In genomic region chr10:101818119-101818957, GRCh38 we compare ENCODE assay signal across 1 cellular context.
TF ChIP-seq lines count a peak whose summit lies in the region.

Gene OGA, minus strand, starts transcription at chr10:101818444. Its CDS starts 422 bp downstream, at chr10:101818022.

TF ChIP-seq in HepG2, 621 proteins besides CTCF, POLR2A, EP300 and RAD21 (continued from another document and continues in another):
- peak; percentile 41; the same call in 1 of the 2 replicates for TF ChIP-seq NR2F2 (IDR thresholded peaks at IDR 0.05; ENCODE audit: borderline replicate concordance, low read depth)
- no peak for TF ChIP-seq MYPOP (CRISPR knock-in tag; IDR thresholded peaks at IDR 0.05)
- peak; percentile 90 for TF ChIP-seq POLR2G (IDR thresholded peaks at IDR 0.05; ENCODE audit: low read depth, low read length)
- peak; percentile 81 for TF ChIP-seq PHF21A (CRISPR knock-in tag; IDR thresholded peaks at IDR 0.05)
- no peak for TF ChIP-seq NFIB (CRISPR knock-in tag; IDR thresholded peaks at IDR 0.05; ENCODE audit: borderline replicate concordance)
- TF ChIP-seq ZNF563 (CRISPR knock-in tag; IDR thresholded peaks at IDR 0.05) = peak; percentile 67
- peak; percentile 71; the same call in 1 of the 2 replicates for TF ChIP-seq HMGXB3 (CRISPR knock-in tag; IDR thresholded peaks at IDR 0.05; ENCODE audit: borderline replicate concordance)
- peak; percentile 92 for TF ChIP-seq FOXK1 (CRISPR knock-in tag; IDR thresholded peaks at IDR 0.05; ENCODE audit: borderline replicate concordance, low read depth)
- TF ChIP-seq SMYD3 (CRISPR knock-in tag; IDR thresholded peaks at IDR 0.05) = 0 out of 2 replicates have a peak, but pooled peaks have one; percentile 63
- TF ChIP-seq KLF12 (CRISPR knock-in tag; IDR thresholded peaks at IDR 0.05; ENCODE audit: borderline replicate concordance) = 0 out of 2 replicates have a peak, but pooled peaks have one; percentile 67
- 0 out of 2 replicates have a peak, but pooled peaks have one; percentile 49 for TF ChIP-seq FIP1L1 (IDR thresholded peaks at IDR 0.05; ENCODE audit: borderline replicate concordance, insufficient read depth, low read depth, low read length)
- peak; percentile 87 for TF ChIP-seq ISL2 (CRISPR knock-in tag; IDR thresholded peaks at IDR 0.05)
- peak; percentile 82 for TF ChIP-seq ZNF143 (CRISPR knock-in tag; IDR thresholded peaks at IDR 0.05)
- TF ChIP-seq ZNF672 (CRISPR knock-in tag; IDR thresholded peaks at IDR 0.05) = no peak
- peak; percentile 36; the same call in 1 of the 2 replicates for TF ChIP-seq ZNF280D (CRISPR knock-in tag; IDR thresholded peaks at IDR 0.05)
- TF ChIP-seq ZNF18 (CRISPR knock-in tag; IDR thresholded peaks at IDR 0.05; ENCODE audit: insufficient replicate concordance) = no peak
- peak; percentile 50; the same call in 1 of the 2 replicates for TF ChIP-seq PAXIP1 (CRISPR knock-in tag; conservative IDR thresholded peaks at IDR 0.05)
- TF ChIP-seq SP2 (CRISPR knock-in tag; IDR thresholded peaks at IDR 0.05) = 0 out of 2 replicates have a peak, but pooled peaks have one; percentile 48
- no peak for TF ChIP-seq KDM4B (CRISPR knock-in tag; IDR thresholded peaks at IDR 0.05)
- peak; percentile 64 for TF ChIP-seq HNRNPLL (IDR thresholded peaks at IDR 0.05; ENCODE audit: low read depth, low read length, poor library complexity, severe bottlenecking)
- TF ChIP-seq ZNF446 (CRISPR knock-in tag; IDR thresholded peaks at IDR 0.05) = no peak
- peak; percentile 97 for TF ChIP-seq ZNF710 (CRISPR knock-in tag; IDR thresholded peaks at IDR 0.05; ENCODE audit: borderline replicate concordance)
- TF ChIP-seq MXI1 (IDR thresholded peaks at IDR 0.05; ENCODE audit: borderline replicate concordance, low read depth, low read length) = peak; percentile 51; the same call in 1 of the 3 replicates
- 0 out of 2 replicates have a peak, but pooled peaks have one; percentile 58 for TF ChIP-seq TP53 (CRISPR knock-in tag; conservative IDR thresholded peaks at IDR 0.05)
- TF ChIP-seq ZBTB39 (CRISPR knock-in tag; IDR thresholded peaks at IDR 0.05) = peak; percentile 27; the same call in 1 of the 2 replicates
- no peak for TF ChIP-seq RARG (CRISPR knock-in tag; IDR thresholded peaks at IDR 0.05; ENCODE audit: low read depth)
- TF ChIP-seq ZBTB2 (CRISPR knock-in tag; IDR thresholded peaks at IDR 0.05; ENCODE audit: low read depth) = no peak
- 0 out of 2 replicates have a peak, but pooled peaks have one; percentile 41 for TF ChIP-seq RXRB (CRISPR knock-in tag; IDR thresholded peaks at IDR 0.05; ENCODE audit: borderline replicate concordance)
- peak; percentile 72; the same call in 1 of the 2 replicates for TF ChIP-seq IKZF5 (CRISPR knock-in tag; IDR thresholded peaks at IDR 0.05)
- no peak for TF ChIP-seq RCOR2 (CRISPR knock-in tag; IDR thresholded peaks at IDR 0.05)
- TF ChIP-seq NCOA1 (CRISPR knock-in tag; IDR thresholded peaks at IDR 0.05) = 0 out of 2 replicates have a peak, but pooled peaks have one; percentile 84
- 0 out of 2 replicates have a peak, but pooled peaks have one; percentile 5 for TF ChIP-seq ZNF691 (CRISPR knock-in tag; IDR thresholded peaks at IDR 0.05; ENCODE audit: borderline replicate concordance, low read depth)
